Comparison of ENCODE assay signal across 8 cellular contexts in genomic region chr2:218959761-218960195, GRCh38. TPM values are rescaled to one million over a fixed set of nuclear protein-coding genes. Genes with fewer than 3 reads are reported as not detected.
A peak's percentile ranks its signal among the peaks of the same experiment; 100 is the strongest.
DNase-seq lines count a peak whose midpoint lies in the region; ATAC-seq and TF ChIP-seq lines count a peak whose summit lies in the region.

No MANE protein-coding gene starts in this region.

- peaks cover 19% of the 10 kb centered on the region for H3K4me1 ChIP-seq in BLaER1
- peaks cover 29% of the 10 kb centered on the region for H3K4me1 ChIP-seq in mammary epithelial cell (ENCODE audit: insufficient read depth, low read length)

- H3K27ac ChIP-seq in BLaER1 (no peak overlapping the region), mammary epithelial cell (ENCODE audit: insufficient read depth, low read depth, low read length) (no peak overlapping the region)

- ATAC-seq in GM21390 (IDR thresholded peaks at IDR 0.05; ENCODE audit: unreplicated experiment) = no peak

- BruUV-seq in mammary epithelial cell (replicated peaks; lab: Mats Ljungman, UMichigan) = no TSS peak

- 0% methylated on average over 5 of the region's 50 CpGs for WGBS in mammary epithelial cell (ENCODE audit: low coverage, missing lambda C conversion rate)

- H3K9ac ChIP-seq in BLaER1 (no peak overlapping the region), mammary epithelial cell (ENCODE audit: insufficient read depth, low read length) (no peak overlapping the region)

- peak overlapping the region; percentile 80 for H2AFZ ChIP-seq in mammary epithelial cell (ENCODE audit: low read depth, low read length)

- H3K36me3 ChIP-seq in BLaER1 (no peaks in the 10 kb centered on the region), mammary epithelial cell (ENCODE audit: insufficient read depth, low read length) (no peaks in the 10 kb centered on the region)

- no peaks in the 10 kb centered on the region for H3K36me3 Mint-ChIP-seq in nephron progenitor cell (ENCODE audit: low read depth)

- no peaks in the 10 kb centered on the region for H3K79me2 ChIP-seq in mammary epithelial cell (ENCODE audit: insufficient read depth, low read length)

- no peaks in the 10 kb centered on the region; the same call in 1 of the 2 replicates for H3K9me3 ChIP-seq in BLaER1
- no peaks in the 10 kb centered on the region for H3K9me3 ChIP-seq in mammary epithelial cell (replicated peaks; ENCODE audit: insufficient read depth, low read length)

- H3K27me3 ChIP-seq in BLaER1 (peaks cover 52% of the 10 kb centered on the region), mammary epithelial cell (ENCODE audit: insufficient read depth, low read length) (peaks cover 28% of the 10 kb centered on the region)

- CTCF ChIA-PET in mammary epithelial cell (lab: Charles Lee; ENCODE audit: low non-redundant PET) = no interaction called here

- H3K9me3 Mint-ChIP-seq in nephron progenitor cell = no peaks in the 10 kb centered on the region

- H3K4me3 Mint-ChIP-seq in nephron progenitor cell = peak overlapping the region; percentile 82

- intact Hi-C loops in mammary epithelial cell (cut with micrococcal nuclease) = no loop called here

- in situ Hi-C loops in mammary epithelial cell (cut with MboI; ENCODE audit: low sequenced_read_pairs in 2 of 2) = no loop called here

- no peak for TF ChIP-seq POLR2A in erythroblast (IDR thresholded peaks at IDR 0.05; ENCODE audit: low read length)

- no peak for DNase-seq in HFF-Myc (ENCODE audit: extremely low read depth, low read depth)
- no peak for DNase-seq in mammary epithelial cell
- no peak for DNase-seq in nephron progenitor cell
- DNase-seq in erythroblast (lab: John Stamatoyannopoulos, UW) = no peak
- no peak for DNase-seq in GM20000 (ENCODE audit: low spot score)
- DNase-seq in T-helper 9 cell = no peak

- H4K20me1 ChIP-seq in BLaER1 (peaks cover 28% of the 10 kb centered on the region), mammary epithelial cell (ENCODE audit: insufficient read depth, low read length) (no peaks in the 10 kb centered on the region)

- TF ChIP-seq CTCF in HFF-Myc (IDR thresholded peaks at IDR 0.05; ENCODE audit: low read depth, low read length, missing control alignments) = no peak
- no peak for TF ChIP-seq CTCF in mammary epithelial cell (conservative IDR thresholded peaks at IDR 0.05 in 1 of 2, IDR thresholded peaks at IDR 0.05 in 1 of 2; ENCODE audit: extremely low read depth in 1 of 2, insufficient read depth in 1 of 2, low read depth in 1 of 2, low read length in 2 of 2)
- no peak for TF ChIP-seq CTCF in nephron progenitor cell (IDR thresholded peaks at IDR 0.05)
- no peak for TF ChIP-seq CTCF in GM20000 (IDR thresholded peaks at IDR 0.05; ENCODE audit: extremely low read depth, missing control alignments)

- no peak overlapping the region for H3K27ac Mint-ChIP-seq in nephron progenitor cell

- peak overlapping the region; percentile 100 for H3K4me2 ChIP-seq in BLaER1
- peak overlapping the region; percentile 91 for H3K4me2 ChIP-seq in mammary epithelial cell (ENCODE audit: insufficient read depth, low read depth, low read length)

- dilution Hi-C loops in mammary epithelial cell (cut with HindIII; ENCODE audit: low sequenced_read_pairs) = loop anchor here (5.0 kb wide), 3 partner anchors 37 to 93 kb away; no protein-coding TSS in a partner anchor

- H3K27me3 Mint-ChIP-seq in nephron progenitor cell (ENCODE audit: low read depth, poor library complexity) = peaks cover 73% of the 10 kb centered on the region

- H3K4me3 ChIP-seq in BLaER1 = peak overlapping the region; percentile 71
- H3K4me3 ChIP-seq in HFF-Myc (replicated peaks; ENCODE audit: low read depth, low read length) = peak overlapping the region; percentile 30
- H3K4me3 ChIP-seq in mammary epithelial cell (replicated peaks in 1 of 3; ENCODE audit: insufficient read depth in 1 of 3, low read depth in 2 of 3, low read length in 3 of 3) = peak overlapping the region; percentile 30 to 55 (median 51)

- H3K4me1 Mint-ChIP-seq in nephron progenitor cell = peaks cover 41% of the 10 kb centered on the region

RNA-seq across cellular contexts. Expression of gene CDK5R2, which starts 0.3 kb away (rescaled TPM):
- total RNA-seq in mammary epithelial cell = under 1 TPM in 1 of 2 donors, not detected in 1; 0.49 TPM
- 0.08 TPM for polyA plus RNA-seq in mammary epithelial cell
- not detected for polyA minus RNA-seq in mammary epithelial cell

RNA-seq across cellular contexts. Expression of gene FEV, which starts 25.2 kb away (rescaled TPM):
- not detected for total RNA-seq in mammary epithelial cell
- not detected for polyA plus RNA-seq in mammary epithelial cell
- not detected for polyA minus RNA-seq in mammary epithelial cell

RNA-seq across cellular contexts. Expression of gene CRYBA2, which starts 33.4 kb away (rescaled TPM):
- not detected for total RNA-seq in mammary epithelial cell
- 0.12 TPM for polyA plus RNA-seq in mammary epithelial cell
- polyA minus RNA-seq in mammary epithelial cell = not detected
